In genomic region chr1:156659672-156659993, GRCh38 we compare ENCODE assay signal across 1 cellular context.
TF ChIP-seq lines count a peak whose summit lies in the region.

No MANE protein-coding gene starts in this region.

TF ChIP-seq in H1, 55 proteins besides CTCF, POLR2A, EP300 and RAD21:
- no peak for TF ChIP-seq BCL11A (IDR thresholded peaks at IDR 0.05; ENCODE audit: low read depth in 2 of 2, low read length in 2 of 2)
- no peak for TF ChIP-seq TAF1 (IDR thresholded peaks at IDR 0.05; ENCODE audit: low read depth, low read length)
- TF ChIP-seq PHF8 (conservative IDR thresholded peaks at IDR 0.05; ENCODE audit: low read depth, low read length) = no peak
- no peak for TF ChIP-seq YY1 (IDR thresholded peaks at IDR 0.05; ENCODE audit: low read depth, low read length)
- TF ChIP-seq SRF (IDR thresholded peaks at IDR 0.05; ENCODE audit: low read depth, low read length) = no peak
- TF ChIP-seq E2F6 (IDR thresholded peaks at IDR 0.05) = no peak
- no peak for TF ChIP-seq BACH1 (IDR thresholded peaks at IDR 0.05; ENCODE audit: low read length)
- no peak for TF ChIP-seq CBX8 (IDR thresholded peaks at IDR 0.05; ENCODE audit: borderline replicate concordance, low read depth, low read length)
- no peak for TF ChIP-seq TAF7 (optimal IDR thresholded peaks at IDR 0.05; ENCODE audit: borderline replicate concordance, low read depth, low read length)
- no peak for TF ChIP-seq CHD2 (IDR thresholded peaks at IDR 0.05; ENCODE audit: low read length)
- TF ChIP-seq RFX5 (IDR thresholded peaks at IDR 0.05; ENCODE audit: borderline replicate concordance, low read depth, low read length) = no peak
- TF ChIP-seq KDM5A (IDR thresholded peaks at IDR 0.05; ENCODE audit: low read length) = no peak
- TF ChIP-seq CTBP2 (IDR thresholded peaks at IDR 0.05; ENCODE audit: borderline replicate concordance, insufficient read depth, insufficient read length, low read length) = no peak
- TF ChIP-seq SIRT6 (IDR thresholded peaks at IDR 0.05; ENCODE audit: low read length) = no peak
- no peak for TF ChIP-seq GABPA (IDR thresholded peaks at IDR 0.05; ENCODE audit: borderline replicate concordance, insufficient read depth, low read length)
